ENCODE assay signal across 22 cellular contexts in genomic region chr11:117488996-117489952, GRCh38.
"Had no signal": no experiment of that assay in that cellular context is flagged by ENCODE, and none has a peak within 500 bp of the region (broad histone marks: within the 10 kb centered on the region; RNA-seq: fewer than 3 reads in every experiment).

No MANE protein-coding gene starts in this region.

- H3K4me3 ChIP-seq: adrenal gland, ascending aorta, breast epithelium, colonic mucosa, heart right ventricle, mucosa of descending colon, sigmoid colon, smooth muscle cell, upper lobe of right lung had no signal

- H3K36me3 ChIP-seq: adrenal gland, ascending aorta, breast epithelium, colonic mucosa, heart right ventricle, sigmoid colon, upper lobe of right lung, WERI-Rb-1 had no signal

- H3K9me3 ChIP-seq: adrenal gland, ascending aorta, breast epithelium, colonic mucosa, heart right ventricle, mucosa of descending colon, sigmoid colon, upper lobe of right lung had no signal

- DNase-seq: activated CD4-positive, alpha-beta T cell treated with anti-CD3 and anti-CD28 coated beads, Interleukin-2, amount 50 U/mL, for 1 hour; activated CD4-positive, CD25-positive, alpha-beta regulatory T cell treated with anti-CD3 and anti-CD28 coated beads, Interleukin-2, amount 50 U/mL, for 72 hours; activated gamma-delta T cell treated with Interleukin-2 at 50 U/mL for 16 hours; activated T-cell treated with anti-CD3 and anti-CD28 coated beads, Interleukin-2, amount 50 U/mL, for 1 hour; adrenal gland; colonic mucosa; heart right ventricle; islet precursor cell; left cardiac atrium; mucosa of descending colon; nephron progenitor cell; sigmoid colon; stimulated activated CD4-positive, alpha-beta T cell treated with anti-CD3 and anti-CD28 coated beads, Interleukin-2, amount 100 ng/mL, for 48 hours; stimulated activated CD8-positive, alpha-beta memory T cell treated with anti-CD3 and anti-CD28 coated beads, Interleukin-4, amount 100 ng/mL, for 48 hours; stimulated activated naive B cell treated with anti-CD40 and anti-IgM and Interleukin-4, amounts not matched to agents 10 μg/mL and 1 μg/mL and 100 μg/mL, for 72 hours; upper lobe of right lung; WERI-Rb-1 had no signal

- H3K27me3 ChIP-seq: ascending aorta, breast epithelium, colonic mucosa, sigmoid colon, upper lobe of right lung had no signal

- ATAC-seq: heart right ventricle, left cardiac atrium, mucosa of descending colon had no signal

- H3K27ac ChIP-seq: ascending aorta, breast epithelium, colonic mucosa, heart right ventricle, sigmoid colon, upper lobe of right lung had no signal

- FAIRE-seq: endometrium, TTC549 had no signal

- H3K4me2 ChIP-seq: smooth muscle cell had no signal

- H3K4me1 ChIP-seq: adrenal gland, ascending aorta, breast epithelium, colonic mucosa, upper lobe of right lung had no signal
